Comparison of ENCODE assay signal across 30 cellular contexts in genomic region chr17:9468937-9469336, GRCh38.
DNase-seq lines count a peak whose midpoint lies in the region; ATAC-seq and TF ChIP-seq lines count a peak whose summit lies in the region.
"Had no signal": no experiment of that assay in that cellular context is flagged by ENCODE, and none has a peak within 500 bp of the region (broad histone marks: within the 10 kb centered on the region; RNA-seq: fewer than 3 reads in every experiment).

No MANE protein-coding gene starts in this region.

- peak overlapping the region; percentile 35 for H3K27ac Mint-ChIP-seq in activated CD4-positive, alpha-beta T cell treated with anti-CD3 and anti-CD28 coated beads, Interleukin-2, amount 10 ng/mL, durations not matched to agents 24 days and 14 days
- peak overlapping the region in 6 of 7 donors; percentile 31 to 95 (median 78) for H3K27ac Mint-ChIP-seq in CD4-positive, alpha-beta memory T cell
- H3K27ac Mint-ChIP-seq in activated CD8-positive, alpha-beta T cell treated with anti-CD3 and anti-CD28 coated beads, Interleukin-2, amount 10 ng/mL, durations not matched to agents 7 days and 5 days, result peak overlapping the region; percentile 97
- H3K27ac Mint-ChIP-seq in naive thymus-derived CD8-positive, alpha-beta T cell, result peak overlapping the region in 7 of 10 donors; percentile 6 to 84 (median 21)

- no peak for ATAC-seq in activated CD8-positive, alpha-beta T cell treated with anti-CD3 and anti-CD28 coated beads, Interleukin-2, amount 10 ng/mL, durations not matched to agents 7 days and 5 days
- ATAC-seq in naive thymus-derived CD8-positive, alpha-beta T cell, result no peak
- ATAC-seq: A549, left lobe of liver, sciatic nerve had no signal

- H3K9me3 Mint-ChIP-seq in activated CD4-positive, alpha-beta T cell treated with anti-CD3 and anti-CD28 coated beads, Interleukin-2, amount 10 ng/mL, durations not matched to agents 24 days and 14 days, result no peaks in the 10 kb centered on the region
- H3K9me3 Mint-ChIP-seq in CD4-positive, alpha-beta memory T cell, result no peaks in the 10 kb centered on the region
- no peaks in the 10 kb centered on the region for H3K9me3 Mint-ChIP-seq in activated CD8-positive, alpha-beta T cell treated with anti-CD3 and anti-CD28 coated beads, Interleukin-2, amount 10 ng/mL, durations not matched to agents 7 days and 5 days (ENCODE audit: insufficient read depth)
- peaks cover 0 to 2% (median 0%) of the 10 kb centered on the region in 9 donors for H3K9me3 Mint-ChIP-seq in naive thymus-derived CD8-positive, alpha-beta T cell
- H3K9me3 Mint-ChIP-seq: activated naive CD4-positive, alpha-beta T cell treated with anti-CD3 and anti-CD28 coated beads, Interleukin-2, amount 10 ng/mL, durations not matched to agents 7 days and 5 days had no signal

- peaks cover 54% of the 10 kb centered on the region for H3K4me1 ChIP-seq in CD4-positive, alpha-beta memory T cell (ENCODE audit: insufficient read depth, low read length)
- H3K4me1 ChIP-seq: breast epithelium had no signal

- no peaks in the 10 kb centered on the region for H3K9me3 ChIP-seq in CD4-positive, alpha-beta memory T cell (ENCODE audit: control insufficient read depth in 1 of 2, low read length in 2 of 2)
- H3K9me3 ChIP-seq: A549, breast epithelium, HAP-1, psoas muscle, SJCRH30, transverse colon had no signal

- H3K4me3 ChIP-seq in CD4-positive, alpha-beta memory T cell (ENCODE audit: low read length in 2 of 2), result no peak overlapping the region
- H3K4me3 ChIP-seq in coronary artery, result no peak overlapping the region
- H3K4me3 ChIP-seq: A549, breast epithelium, HAP-1, psoas muscle, SJCRH30, transverse colon had no signal

- no peaks in the 10 kb centered on the region for H3K27me3 Mint-ChIP-seq in activated CD4-positive, alpha-beta T cell treated with anti-CD3 and anti-CD28 coated beads, Interleukin-2, amount 10 ng/mL, durations not matched to agents 24 days and 14 days
- H3K27me3 Mint-ChIP-seq in CD4-positive, alpha-beta memory T cell, result no peaks in the 10 kb centered on the region
- no peaks in the 10 kb centered on the region for H3K27me3 Mint-ChIP-seq in activated CD8-positive, alpha-beta T cell treated with anti-CD3 and anti-CD28 coated beads, Interleukin-2, amount 10 ng/mL, durations not matched to agents 7 days and 5 days (ENCODE audit: low read depth)
- H3K27me3 Mint-ChIP-seq in naive thymus-derived CD8-positive, alpha-beta T cell, result no peaks in the 10 kb centered on the region
- H3K27me3 Mint-ChIP-seq: activated naive CD4-positive, alpha-beta T cell treated with anti-CD3 and anti-CD28 coated beads, Interleukin-2, amount 10 ng/mL, durations not matched to agents 7 days and 5 days; naive B cell had no signal

- no peak overlapping the region for H3K4me3 Mint-ChIP-seq in activated CD4-positive, alpha-beta T cell treated with anti-CD3 and anti-CD28 coated beads, Interleukin-2, amount 10 ng/mL, durations not matched to agents 24 days and 14 days
- peak overlapping the region in 2 of 8 donors; percentile 23 to 76 for H3K4me3 Mint-ChIP-seq in CD4-positive, alpha-beta memory T cell
- no peak overlapping the region for H3K4me3 Mint-ChIP-seq in activated CD8-positive, alpha-beta T cell treated with anti-CD3 and anti-CD28 coated beads, Interleukin-2, amount 10 ng/mL, durations not matched to agents 7 days and 5 days
- H3K4me3 Mint-ChIP-seq in naive thymus-derived CD8-positive, alpha-beta T cell, result no peak overlapping the region
- H3K4me3 Mint-ChIP-seq: activated naive CD4-positive, alpha-beta T cell treated with anti-CD3 and anti-CD28 coated beads, Interleukin-2, amount 10 ng/mL, durations not matched to agents 7 days and 5 days; naive B cell had no signal

- TF ChIP-seq CTCF in coronary artery (IDR thresholded peaks at IDR 0.05), result no peak

- H3K27ac ChIP-seq in CD4-positive, alpha-beta memory T cell (ENCODE audit: low read depth, low read length), result no peak overlapping the region
- H3K27ac ChIP-seq in coronary artery, result no peak overlapping the region
- H3K27ac ChIP-seq: A549, breast epithelium, psoas muscle, SJCRH30, transverse colon had no signal

- POLR2A ChIA-PET in CD4-positive, alpha-beta memory T cell (lab: Charles Lee; ENCODE audit: partially characterized antibody), result interaction anchor here (0.5 kb wide), 1 partner anchor 1349 kb away, joined by 3 read pairs; no protein-coding TSS in a partner anchor
- POLR2A ChIA-PET in activated CD8-positive, alpha-beta T cell treated with anti-CD3 and anti-CD28 coated beads, Interleukin-2, amount 10 ng/mL, durations not matched to agents 7 days and 5 days (lab: Charles Lee), result no interaction called here
- POLR2A ChIA-PET in naive thymus-derived CD8-positive, alpha-beta T cell (lab: Charles Lee), result no interaction called here

- H3K36me3 ChIP-seq in CD4-positive, alpha-beta memory T cell (ENCODE audit: insufficient read depth, low read length), result no peaks in the 10 kb centered on the region
- H3K36me3 ChIP-seq: breast epithelium, HAP-1, SJCRH30, transverse colon had no signal

- CTCF ChIA-PET in CD4-positive, alpha-beta memory T cell (lab: Charles Lee; ENCODE audit: partially characterized antibody), result no interaction called here
- CTCF ChIA-PET in activated CD8-positive, alpha-beta T cell treated with anti-CD3 and anti-CD28 coated beads, Interleukin-2, amount 10 ng/mL, durations not matched to agents 7 days and 5 days (lab: Charles Lee), result interaction anchor here (1.1 to 1.4 kb wide), 2 partner anchors 13 to 53 kb away, joined by 3 to 5 read pairs; no protein-coding TSS in a partner anchor

- intact Hi-C loops in activated CD4-positive, alpha-beta T cell treated with anti-CD3 and anti-CD28 coated beads, Interleukin-2, amount 10 ng/mL, durations not matched to agents 24 days and 14 days (cut with micrococcal nuclease), result no loop called here
- intact Hi-C loops in CD4-positive, alpha-beta memory T cell (cut with micrococcal nuclease), result no loop called here

- peaks cover 28% of the 10 kb centered on the region for H3K4me1 Mint-ChIP-seq in activated CD4-positive, alpha-beta T cell treated with anti-CD3 and anti-CD28 coated beads, Interleukin-2, amount 10 ng/mL, durations not matched to agents 24 days and 14 days
- H3K4me1 Mint-ChIP-seq in CD4-positive, alpha-beta memory T cell, result peaks cover 33 to 58% (median 49%) of the 10 kb centered on the region in 4 donors
- peaks cover 38% of the 10 kb centered on the region for H3K4me1 Mint-ChIP-seq in activated CD8-positive, alpha-beta T cell treated with anti-CD3 and anti-CD28 coated beads, Interleukin-2, amount 10 ng/mL, durations not matched to agents 7 days and 5 days (ENCODE audit: low read depth)
- peaks cover 18 to 39% (median 29%) of the 10 kb centered on the region in 4 donors for H3K4me1 Mint-ChIP-seq in naive thymus-derived CD8-positive, alpha-beta T cell

- H3K36me3 Mint-ChIP-seq in activated CD4-positive, alpha-beta T cell treated with anti-CD3 and anti-CD28 coated beads, Interleukin-2, amount 10 ng/mL, durations not matched to agents 24 days and 14 days (ENCODE audit: low read depth), result peaks cover 2% of the 10 kb centered on the region
- peaks cover 2% of the 10 kb centered on the region in 2 donors for H3K36me3 Mint-ChIP-seq in CD4-positive, alpha-beta memory T cell
- peaks cover 20% of the 10 kb centered on the region for H3K36me3 Mint-ChIP-seq in activated CD8-positive, alpha-beta T cell treated with anti-CD3 and anti-CD28 coated beads, Interleukin-2, amount 10 ng/mL, durations not matched to agents 7 days and 5 days (ENCODE audit: low read depth)
- peaks cover 0 to 6% (median 2%) of the 10 kb centered on the region in 3 donors for H3K36me3 Mint-ChIP-seq in naive thymus-derived CD8-positive, alpha-beta T cell
- H3K36me3 Mint-ChIP-seq: naive B cell had no signal

- H3K27me3 ChIP-seq in CD4-positive, alpha-beta memory T cell (ENCODE audit: insufficient read depth, low read length), result no peaks in the 10 kb centered on the region
- H3K27me3 ChIP-seq: breast epithelium, SJCRH30, transverse colon had no signal

- DNase-seq in activated CD4-positive, alpha-beta T cell treated with anti-CD3 and anti-CD28 coated beads, Interleukin-2, amount 10 ng/mL, durations not matched to agents 24 days and 14 days, result no peak
- DNase-seq in activated CD4-positive, alpha-beta T cell treated with anti-CD3 and anti-CD28 coated beads, Interleukin-2, amount 50 U/mL, for 4 hours, result no peak
- DNase-seq in CD4-positive, alpha-beta memory T cell, result no peak
- no peak for DNase-seq in activated CD8-positive, alpha-beta T cell treated with anti-CD3 and anti-CD28 coated beads, Interleukin-2, amount 10 ng/mL, durations not matched to agents 7 days and 5 days
- no peak for DNase-seq in naive thymus-derived CD8-positive, alpha-beta T cell
- DNase-seq in SHP77 (lab: John Stamatoyannopoulos, UW) (no peak), D341Med (ENCODE audit: low spot score) (no peak), coronary artery (ENCODE audit: low spot score) (no peak)
- DNase-seq: activated CD4-positive, CD25-positive, alpha-beta regulatory T cell; activated naive CD4-positive, alpha-beta T cell treated with anti-CD3 and anti-CD28 coated beads, Interleukin-2, amount 10 ng/mL, durations not matched to agents 7 days and 5 days; activated T-cell treated with anti-CD3 and anti-CD28 coated beads, Interleukin-2, amount 50 U/mL, for 48 hours; DMS79; effector CD4-positive, alpha-beta T cell; GF-D8; naive B cell; NCI-H1105; NCI-H1930; NCI-H510A treated with DMSO at 0.1 percent for 48 hours; occipital lobe; psoas muscle; SJCRH30; stimulated activated CD4-positive, alpha-beta T cell treated with anti-CD3 and anti-CD28 coated beads, Interleukin-12 subunit alpha, Interleukin-12 subunit beta, amount 100 ng/mL, for 4 hours; stimulated activated CD4-positive, alpha-beta T cell treated with anti-CD3 and anti-CD28 coated beads, Interleukin-2, amount 100 ng/mL, for 48 hours; SW 1271; transverse colon had no signal

Comparison
In these comparisons a context has a peak if more than half of its experiments do, and no peak if none do; other contexts are left out.
1. H3K27ac Mint-ChIP-seq: peak in every context shown above with its lines; median percentile 97 in activated CD8-positive, alpha-beta T cell treated with anti-CD3 and anti-CD28 coated beads, Interleukin-2, amount 10 ng/mL, durations not matched to agents 7 days and 5 days; 78 in CD4-positive, alpha-beta memory T cell; 35 in activated CD4-positive, alpha-beta T cell treated with anti-CD3 and anti-CD28 coated beads, Interleukin-2, amount 10 ng/mL, durations not matched to agents 24 days and 14 days; 21 in naive thymus-derived CD8-positive, alpha-beta T cell.